Comparison of ENCODE assay signal across 14 cellular contexts in genomic region chr20:35232575-35232974, GRCh38. TPM values are rescaled to one million over a fixed set of nuclear protein-coding genes. Genes with fewer than 3 reads are reported as not detected.
DNase-seq lines count a peak whose midpoint lies in the region; TF ChIP-seq lines count a peak whose summit lies in the region.
"Had no signal": no experiment of that assay in that cellular context is flagged by ENCODE, and none has a peak within 500 bp of the region (broad histone marks: within the 10 kb centered on the region; RNA-seq: fewer than 3 reads in every experiment).

No MANE protein-coding gene starts in this region.

- no peaks in the 10 kb centered on the region for H3K9me3 ChIP-seq in adrenal gland (replicated peaks in 1 of 3)
- H3K9me3 ChIP-seq: tibial artery had no signal

- no peak overlapping the region for H3K27ac ChIP-seq in adrenal gland
- H3K27ac ChIP-seq: tibial artery had no signal

- no peaks in the 10 kb centered on the region for H3K4me1 ChIP-seq in adrenal gland (replicated peaks in 1 of 2)
- H3K4me1 ChIP-seq: tibial artery had no signal

- intact Hi-C loops in adrenal gland (cut with DNase I), result no loop called here

- H3K4me3 ChIP-seq in adrenal gland, result no peak overlapping the region
- H3K4me3 ChIP-seq: tibial artery had no signal

- peak; percentile 48 for DNase-seq in NCI-H510A treated with DMSO at 0.1 percent for 48 hours (lab: John Stamatoyannopoulos, UW)
- DNase-seq in NCI-H510A (lab: John Stamatoyannopoulos, UW), result no peak
- peak; percentile 12 for DNase-seq in NCI-H345 (lab: John Stamatoyannopoulos, UW)
- DNase-seq in dermis blood vessel endothelial cell, result peak; percentile 68
- peak; percentile 35 for DNase-seq in stromal cell of bone marrow (ENCODE audit: low read depth)
- no peak for DNase-seq in hypothalamus (lab: John Stamatoyannopoulos, UW)
- DNase-seq in GF-D8 (lab: John Stamatoyannopoulos, UW), result no peak
- no peak for DNase-seq in adrenal gland
- DNase-seq: aorta, erythroblast, islet precursor cell, SHP77 treated with DMSO at 0.1 percent for 48 hours, tibial artery had no signal

- WGBS in adrenal gland, 4 donors, result 88 to 97% (median 90%) methylated on average over 2 of the region's 2 CpGs

- no peak for TF ChIP-seq POLR2A in adrenal gland (IDR thresholded peaks at IDR 0.05)

- TF ChIP-seq CTCF in adrenal gland (IDR thresholded peaks at IDR 0.05), result no peak

- H3K27me3 ChIP-seq in adrenal gland, result no peaks in the 10 kb centered on the region
- H3K27me3 ChIP-seq: tibial artery had no signal

- H3K36me3 ChIP-seq in adrenal gland (replicated peaks in 1 of 2), result no peaks in the 10 kb centered on the region

RNA-seq across cellular contexts. Expression of gene MMP24, which starts 6.1 kb away (rescaled TPM):
- total RNA-seq in dermis blood vessel endothelial cell (0.68 and 0.88 TPM in 2 replicates), adrenal gland (1 to 10 TPM in 6 of 8 donors, under 1 TPM in 2; 0.09 to 2.3 (median 1.3) TPM)
- 1 to 10 TPM; 1.0 to 1.6 (median 1.4) TPM for polyA plus RNA-seq in adrenal gland

RNA-seq across cellular contexts. Expression of gene MMP24OS, which starts 45.3 kb away (rescaled TPM):
- total RNA-seq in dermis blood vessel endothelial cell (7.3 TPM in 2 replicates), adrenal gland (100 to 1,000 TPM in 2 of 8 donors, 10 to 100 TPM in 6; 24.8 to 141 (median 75.7) TPM)
- polyA plus RNA-seq in adrenal gland, result 100 to 1,000 TPM in 2 of 3 donors, 10 to 100 TPM in 1; 72.3 to 150 (median 144) TPM

RNA-seq across cellular contexts. Expression of gene EIF6, which starts 52.0 kb away (rescaled TPM):
- total RNA-seq in dermis blood vessel endothelial cell (147 and 186 TPM in 2 replicates), adrenal gland (100 to 1,000 TPM in 4 of 8 donors, 10 to 100 TPM in 4; 56.7 to 222 (median 108) TPM)
- 100 to 1,000 TPM in 2 of 3 donors, 10 to 100 TPM in 1; 85.4 to 145 (median 112) TPM for polyA plus RNA-seq in adrenal gland

RNA-seq across cellular contexts. Expression of gene FAM83C, which starts 59.6 kb away (rescaled TPM):
- total RNA-seq in dermis blood vessel endothelial cell, result not detected in 2 replicates
- total RNA-seq in adrenal gland, result not detected
- under 1 TPM in 1 of 3 donors, not detected in 2; 0.03 TPM for polyA plus RNA-seq in adrenal gland
- total RNA-seq: aorta, skeletal muscle tissue had no signal
- polyA plus RNA-seq: aorta had no signal

Comparison
In these comparisons a context has a peak if more than half of its experiments do, and no peak if none do; other contexts are left out.
1. DNase-seq: peak in NCI-H510A treated with DMSO at 0.1 percent for 48 hours (single experiment), NCI-H345 (single experiment), dermis blood vessel endothelial cell (single experiment) and stromal cell of bone marrow (single experiment); none in NCI-H510A (single experiment), hypothalamus (0 of 51), GF-D8 (single experiment) and adrenal gland (0 of 7).